Comparison of ENCODE assay signal across 15 cellular contexts in genomic region chr3:62373714-62374333, GRCh38. TPM values are rescaled to one million over a fixed set of nuclear protein-coding genes. Genes with fewer than 3 reads are reported as not detected.
DNase-seq lines count a peak whose midpoint lies in the region; ATAC-seq and TF ChIP-seq lines count a peak whose summit lies in the region.
"Had no signal": no experiment of that assay in that cellular context is flagged by ENCODE, and none has a peak within 500 bp of the region (broad histone marks: within the 10 kb centered on the region; RNA-seq: fewer than 3 reads in every experiment).

No MANE protein-coding gene starts in this region.

- in situ Hi-C loops in GM13977 (cut with MboI; ENCODE audit: low pct_unique_long_range_greater_than_20kb, low sequenced_read_pairs, unreplicated experiment), result no loop called here

- CTCF ChIA-PET in activated CD8-positive, alpha-beta T cell treated with anti-CD3 and anti-CD28 coated beads, Interleukin-2, amount 10 ng/mL, durations not matched to agents 7 days and 5 days (lab: Charles Lee), result interaction anchor here (0.9 kb wide), 1 partner anchor 72 kb away, joined by 3 read pairs; no protein-coding TSS in a partner anchor
- CTCF ChIA-PET in HEK293T (lab: Yijun Ruan, JAX), result no interaction called here

- H3K4me1 Mint-ChIP-seq in activated CD8-positive, alpha-beta T cell treated with anti-CD3 and anti-CD28 coated beads, Interleukin-2, amount 10 ng/mL, durations not matched to agents 7 days and 5 days (ENCODE audit: low read depth), result peaks cover 4% of the 10 kb centered on the region

- H3K27ac ChIP-seq in HUES64 (ENCODE audit: low read depth, low read length), result no peak overlapping the region
- H3K27ac ChIP-seq in esophagus squamous epithelium, result no peak overlapping the region
- H3K27ac ChIP-seq: spleen had no signal

- no peaks in the 10 kb centered on the region for H3K9me3 ChIP-seq in HUES64 (ENCODE audit: insufficient read depth, low read depth, low read length)
- H3K9me3 ChIP-seq in esophagus squamous epithelium, result no peaks in the 10 kb centered on the region

- H3K27ac Mint-ChIP-seq in activated CD8-positive, alpha-beta T cell treated with anti-CD3 and anti-CD28 coated beads, Interleukin-2, amount 10 ng/mL, durations not matched to agents 7 days and 5 days, result no peak overlapping the region
- H3K27ac Mint-ChIP-seq: dendritic cell treated with granulocyte-macrophage colony-stimulating factor and Interleukin-4, amounts not matched to agents 40 ng/mL and 50 ng/mL, for 4 days; mesothelial cell of epicardium had no signal

- H3K36me3 ChIP-seq in HUES64 (ENCODE audit: insufficient read depth, low read length), result no peaks in the 10 kb centered on the region
- H3K36me3 ChIP-seq in esophagus squamous epithelium, result no peaks in the 10 kb centered on the region
- H3K36me3 ChIP-seq: spleen had no signal

- no peak for ATAC-seq in HG02798 (IDR thresholded peaks at IDR 0.05; ENCODE audit: poor library complexity, unreplicated experiment)
- ATAC-seq in activated CD8-positive, alpha-beta T cell treated with anti-CD3 and anti-CD28 coated beads, Interleukin-2, amount 10 ng/mL, durations not matched to agents 7 days and 5 days, result no peak

- WGBS in HUES64, result 1% methylated on average over 47 of the region's 47 CpGs
- 0 to 5% methylated on average over 14 to 20 of the region's 47 CpGs for WGBS in esophagus squamous epithelium, 2 donors

- H3K4me1 ChIP-seq in HUES64 (ENCODE audit: insufficient read depth, low read length) (peaks cover 68% of the 10 kb centered on the region), esophagus squamous epithelium (peaks cover 10 to 70% (median 14%) of the 10 kb centered on the region in 3 donors)

- H3K27me3 ChIP-seq in HUES64 (ENCODE audit: insufficient read depth, low read length) (peaks cover 100% of the 10 kb centered on the region), esophagus squamous epithelium (peaks cover 29 to 100% (median 59%) of the 10 kb centered on the region in 4 donors)

- TF ChIP-seq POLR2A in esophagus squamous epithelium (IDR thresholded peaks at IDR 0.05), result no peak

- H3K9ac ChIP-seq in HUES64 (ENCODE audit: low read depth, low read length), result no peak overlapping the region

- DNase-seq in GM13977 (ENCODE audit: low spot score) (peak; percentile 20), esophagus squamous epithelium (lab: John Stamatoyannopoulos, UW) (no peak), retina (peak; percentile 92), HEK293T (ENCODE audit: extremely low spot score) (no peak)
- no peak for DNase-seq in activated CD8-positive, alpha-beta T cell treated with anti-CD3 and anti-CD28 coated beads, Interleukin-2, amount 10 ng/mL, durations not matched to agents 7 days and 5 days
- DNase-seq: activated gamma-delta T cell treated with Interleukin-2 at 50 U/mL for 16 hours, DMS 273 treated with DMSO at 0.1 percent for 48 hours, NCI-H446 treated with DMSO at 0.1 percent for 48 hours, SHP77 treated with DMSO at 0.1 percent for 48 hours, spleen had no signal

- TF ChIP-seq CTCF in GM13977 (IDR thresholded peaks at IDR 0.05; ENCODE audit: extremely low read depth, insufficient read depth, missing control alignments) (no peak), esophagus squamous epithelium (IDR thresholded peaks at IDR 0.05) (no peak)

- intact Hi-C loops in esophagus squamous epithelium (cut with DNase I), result no loop called here

- H3K9me3 Mint-ChIP-seq in activated CD8-positive, alpha-beta T cell treated with anti-CD3 and anti-CD28 coated beads, Interleukin-2, amount 10 ng/mL, durations not matched to agents 7 days and 5 days (ENCODE audit: insufficient read depth), result no peaks in the 10 kb centered on the region
- H3K9me3 Mint-ChIP-seq: dendritic cell treated with granulocyte-macrophage colony-stimulating factor and Interleukin-4, amounts not matched to agents 40 ng/mL and 50 ng/mL, for 4 days; mesothelial cell of epicardium had no signal

- H3K4me3 ChIP-seq in HUES64 (ENCODE audit: low read length), result peak overlapping the region; percentile 36
- peak overlapping the region in 3 of 4 donors; percentile 11 to 50 (median 24) for H3K4me3 ChIP-seq in esophagus squamous epithelium

- POLR2A ChIA-PET in activated CD8-positive, alpha-beta T cell treated with anti-CD3 and anti-CD28 coated beads, Interleukin-2, amount 10 ng/mL, durations not matched to agents 7 days and 5 days (lab: Charles Lee), result no interaction called here
- POLR2A ChIA-PET in HEK293T (lab: Yijun Ruan, JAX), result no interaction called here

- peaks cover 77% of the 10 kb centered on the region for H3K27me3 Mint-ChIP-seq in activated CD8-positive, alpha-beta T cell treated with anti-CD3 and anti-CD28 coated beads, Interleukin-2, amount 10 ng/mL, durations not matched to agents 7 days and 5 days (ENCODE audit: low read depth)

- H3K36me3 Mint-ChIP-seq in activated CD8-positive, alpha-beta T cell treated with anti-CD3 and anti-CD28 coated beads, Interleukin-2, amount 10 ng/mL, durations not matched to agents 7 days and 5 days (ENCODE audit: low read depth), result peaks cover 15% of the 10 kb centered on the region
- H3K36me3 Mint-ChIP-seq: mesothelial cell of epicardium had no signal

- H3K4me3 Mint-ChIP-seq in activated CD8-positive, alpha-beta T cell treated with anti-CD3 and anti-CD28 coated beads, Interleukin-2, amount 10 ng/mL, durations not matched to agents 7 days and 5 days, result no peak overlapping the region
- H3K4me3 Mint-ChIP-seq: dendritic cell treated with granulocyte-macrophage colony-stimulating factor and Interleukin-4, amounts not matched to agents 40 ng/mL and 50 ng/mL, for 4 days; mesothelial cell of epicardium had no signal

TF ChIP-seq in HEK293T, 16 proteins besides CTCF, POLR2A, EP300 and RAD21:
- TF ChIP-seq FOXM1 (IDR thresholded peaks at IDR 0.05; ENCODE audit: borderline replicate concordance), result no peak
- TF ChIP-seq L3MBTL2 (conservative IDR thresholded peaks at IDR 0.05), result no peak

RNA-seq across cellular contexts. Expression of gene FEZF2, which starts 0.5 kb away (rescaled TPM):
- 0.35 TPM for polyA plus RNA-seq in HUES64 (2013, experiment 1 of 2)
- polyA plus RNA-seq in HUES64 (2013, experiment 2 of 2), result 0.44 TPM
- not detected for total RNA-seq in esophagus squamous epithelium
- total RNA-seq in activated CD8-positive, alpha-beta T cell treated with anti-CD3 and anti-CD28 coated beads, Interleukin-2, amount 10 ng/mL, durations not matched to agents 7 days and 5 days, result not detected
- total RNA-seq: M059J, mesothelial cell of epicardium, spleen had no signal
- polyA plus RNA-seq: spleen had no signal

Comparison
In these comparisons a context has a peak if more than half of its experiments do, and no peak if none do; other contexts are left out.
1. DNase-seq: peak in GM13977 (single experiment) and retina (single experiment); none in esophagus squamous epithelium (single experiment), activated CD8-positive, alpha-beta T cell treated with anti-CD3 and anti-CD28 coated beads, Interleukin-2, amount 10 ng/mL, durations not matched to agents 7 days and 5 days (single experiment) and HEK293T (single experiment).